2 cellular contexts compared by ENCODE assay signal in the genomic region with DNA sequence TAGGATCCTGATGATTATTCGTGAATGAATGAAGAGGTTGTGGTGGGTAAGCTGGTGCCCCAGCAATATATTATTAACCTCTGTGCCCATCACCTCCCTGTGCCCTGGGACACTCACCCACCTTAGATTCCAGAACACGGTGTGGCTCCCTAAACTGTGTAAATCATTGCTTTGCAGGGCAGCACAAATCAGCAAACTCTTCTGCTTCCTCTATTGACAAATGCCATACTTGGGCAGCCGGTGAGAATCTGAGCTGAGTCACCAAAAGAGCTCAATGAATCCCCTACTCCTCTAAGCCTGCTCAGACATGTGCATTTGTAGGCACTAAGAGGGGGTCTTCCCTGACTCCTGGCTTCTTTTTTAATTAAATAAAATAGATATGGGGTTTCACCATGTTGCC.
TF ChIP-seq lines count a peak whose summit lies in the region.

No MANE protein-coding gene starts in this region.

TF ChIP-seq in GM23338, 12 proteins besides CTCF, POLR2A, EP300 and RAD21 (continued from another document):
- TF ChIP-seq, protein P1, sequence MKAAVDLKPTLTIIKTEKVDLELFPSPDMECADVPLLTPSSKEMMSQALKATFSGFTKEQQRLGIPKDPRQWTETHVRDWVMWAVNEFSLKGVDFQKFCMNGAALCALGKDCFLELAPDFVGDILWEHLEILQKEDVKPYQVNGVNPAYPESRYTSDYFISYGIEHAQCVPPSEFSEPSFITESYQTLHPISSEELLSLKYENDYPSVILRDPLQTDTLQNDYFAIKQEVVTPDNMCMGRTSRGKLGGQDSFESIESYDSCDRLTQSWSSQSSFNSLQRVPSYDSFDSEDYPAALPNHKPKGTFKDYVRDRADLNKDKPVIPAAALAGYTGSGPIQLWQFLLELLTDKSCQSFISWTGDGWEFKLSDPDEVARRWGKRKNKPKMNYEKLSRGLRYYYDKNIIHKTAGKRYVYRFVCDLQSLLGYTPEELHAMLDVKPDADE (IDR thresholded peaks at IDR 0.05): no peak
- TF ChIP-seq, protein P2, sequence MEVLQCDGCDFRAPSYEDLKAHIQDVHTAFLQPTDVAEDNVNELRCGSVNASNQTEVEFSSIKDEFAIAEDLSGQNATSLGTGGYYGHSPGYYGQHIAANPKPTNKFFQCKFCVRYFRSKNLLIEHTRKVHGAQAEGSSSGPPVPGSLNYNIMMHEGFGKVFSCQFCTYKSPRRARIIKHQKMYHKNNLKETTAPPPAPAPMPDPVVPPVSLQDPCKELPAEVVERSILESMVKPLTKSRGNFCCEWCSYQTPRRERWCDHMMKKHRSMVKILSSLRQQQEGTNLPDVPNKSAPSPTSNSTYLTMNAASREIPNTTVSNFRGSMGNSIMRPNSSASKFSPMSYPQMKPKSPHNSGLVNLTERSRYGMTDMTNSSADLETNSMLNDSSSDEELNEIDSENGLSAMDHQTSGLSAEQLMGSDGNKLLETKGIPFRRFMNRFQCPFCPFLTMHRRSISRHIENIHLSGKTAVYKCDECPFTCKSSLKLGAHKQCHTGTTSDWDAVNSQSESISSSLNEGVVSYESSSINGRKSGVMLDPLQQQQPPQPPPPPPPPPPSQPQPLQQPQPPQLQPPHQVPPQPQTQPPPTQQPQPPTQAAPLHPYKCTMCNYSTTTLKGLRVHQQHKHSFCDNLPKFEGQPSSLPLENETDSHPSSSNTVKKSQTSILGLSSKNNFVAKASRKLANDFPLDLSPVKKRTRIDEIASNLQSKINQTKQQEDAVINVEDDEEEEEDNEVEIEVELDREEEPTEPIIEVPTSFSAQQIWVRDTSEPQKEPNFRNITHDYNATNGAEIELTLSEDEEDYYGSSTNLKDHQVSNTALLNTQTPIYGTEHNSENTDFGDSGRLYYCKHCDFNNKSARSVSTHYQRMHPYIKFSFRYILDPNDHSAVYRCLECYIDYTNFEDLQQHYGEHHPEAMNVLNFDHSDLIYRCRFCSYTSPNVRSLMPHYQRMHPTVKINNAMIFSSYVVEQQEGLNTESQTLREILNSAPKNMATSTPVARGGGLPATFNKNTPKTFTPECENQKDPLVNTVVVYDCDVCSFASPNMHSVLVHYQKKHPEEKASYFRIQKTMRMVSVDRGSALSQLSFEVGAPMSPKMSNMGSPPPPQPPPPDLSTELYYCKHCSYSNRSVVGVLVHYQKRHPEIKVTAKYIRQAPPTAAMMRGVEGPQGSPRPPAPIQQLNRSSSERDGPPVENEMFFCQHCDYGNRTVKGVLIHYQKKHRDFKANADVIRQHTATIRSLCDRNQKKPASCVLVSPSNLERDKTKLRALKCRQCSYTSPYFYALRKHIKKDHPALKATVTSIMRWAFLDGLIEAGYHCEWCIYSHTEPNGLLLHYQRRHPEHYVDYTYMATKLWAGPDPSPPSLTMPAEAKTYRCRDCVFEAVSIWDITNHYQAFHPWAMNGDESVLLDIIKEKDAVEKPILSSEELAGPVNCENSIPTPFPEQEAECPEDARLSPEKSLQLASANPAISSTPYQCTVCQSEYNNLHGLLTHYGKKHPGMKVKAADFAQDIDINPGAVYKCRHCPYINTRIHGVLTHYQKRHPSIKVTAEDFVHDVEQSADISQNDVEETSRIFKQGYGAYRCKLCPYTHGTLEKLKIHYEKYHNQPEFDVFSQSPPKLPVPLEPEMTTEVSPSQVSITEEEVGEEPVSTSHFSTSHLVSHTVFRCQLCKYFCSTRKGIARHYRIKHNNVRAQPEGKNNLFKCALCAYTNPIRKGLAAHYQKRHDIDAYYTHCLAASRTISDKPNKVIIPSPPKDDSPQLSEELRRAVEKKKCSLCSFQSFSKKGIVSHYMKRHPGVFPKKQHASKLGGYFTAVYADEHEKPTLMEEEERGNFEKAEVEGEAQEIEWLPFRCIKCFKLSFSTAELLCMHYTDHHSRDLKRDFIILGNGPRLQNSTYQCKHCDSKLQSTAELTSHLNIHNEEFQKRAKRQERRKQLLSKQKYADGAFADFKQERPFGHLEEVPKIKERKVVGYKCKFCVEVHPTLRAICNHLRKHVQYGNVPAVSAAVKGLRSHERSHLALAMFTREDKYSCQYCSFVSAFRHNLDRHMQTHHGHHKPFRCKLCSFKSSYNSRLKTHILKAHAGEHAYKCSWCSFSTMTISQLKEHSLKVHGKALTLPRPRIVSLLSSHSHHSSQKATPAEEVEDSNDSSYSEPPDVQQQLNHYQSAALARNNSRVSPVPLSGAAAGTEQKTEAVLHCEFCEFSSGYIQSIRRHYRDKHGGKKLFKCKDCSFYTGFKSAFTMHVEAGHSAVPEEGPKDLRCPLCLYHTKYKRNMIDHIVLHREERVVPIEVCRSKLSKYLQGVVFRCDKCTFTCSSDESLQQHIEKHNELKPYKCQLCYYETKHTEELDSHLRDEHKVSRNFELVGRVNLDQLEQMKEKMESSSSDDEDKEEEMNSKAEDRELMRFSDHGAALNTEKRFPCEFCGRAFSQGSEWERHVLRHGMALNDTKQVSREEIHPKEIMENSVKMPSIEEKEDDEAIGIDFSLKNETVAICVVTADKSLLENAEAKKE (CRISPR knock-in tag; IDR thresholded peaks at IDR 0.05): no peak
- TF ChIP-seq EZH2 (IDR thresholded peaks at IDR 0.05; ENCODE audit: low read depth, unreplicated experiment) (no peak), EZH2phosphoT487 (IDR thresholded peaks at IDR 0.05; ENCODE audit: unreplicated experiment) (no peak), ZNF114 (CRISPR knock-in tag; IDR thresholded peaks at IDR 0.05) (no peak), POLR2AphosphoS5 (IDR thresholded peaks at IDR 0.05; ENCODE audit: low read depth) (no peak), NANOG (IDR thresholded peaks at IDR 0.05; ENCODE audit: borderline replicate concordance) (no peak), JUNB (IDR thresholded peaks at IDR 0.05; ENCODE audit: unreplicated experiment) (no peak)
- TF ChIP-seq, protein P3, sequence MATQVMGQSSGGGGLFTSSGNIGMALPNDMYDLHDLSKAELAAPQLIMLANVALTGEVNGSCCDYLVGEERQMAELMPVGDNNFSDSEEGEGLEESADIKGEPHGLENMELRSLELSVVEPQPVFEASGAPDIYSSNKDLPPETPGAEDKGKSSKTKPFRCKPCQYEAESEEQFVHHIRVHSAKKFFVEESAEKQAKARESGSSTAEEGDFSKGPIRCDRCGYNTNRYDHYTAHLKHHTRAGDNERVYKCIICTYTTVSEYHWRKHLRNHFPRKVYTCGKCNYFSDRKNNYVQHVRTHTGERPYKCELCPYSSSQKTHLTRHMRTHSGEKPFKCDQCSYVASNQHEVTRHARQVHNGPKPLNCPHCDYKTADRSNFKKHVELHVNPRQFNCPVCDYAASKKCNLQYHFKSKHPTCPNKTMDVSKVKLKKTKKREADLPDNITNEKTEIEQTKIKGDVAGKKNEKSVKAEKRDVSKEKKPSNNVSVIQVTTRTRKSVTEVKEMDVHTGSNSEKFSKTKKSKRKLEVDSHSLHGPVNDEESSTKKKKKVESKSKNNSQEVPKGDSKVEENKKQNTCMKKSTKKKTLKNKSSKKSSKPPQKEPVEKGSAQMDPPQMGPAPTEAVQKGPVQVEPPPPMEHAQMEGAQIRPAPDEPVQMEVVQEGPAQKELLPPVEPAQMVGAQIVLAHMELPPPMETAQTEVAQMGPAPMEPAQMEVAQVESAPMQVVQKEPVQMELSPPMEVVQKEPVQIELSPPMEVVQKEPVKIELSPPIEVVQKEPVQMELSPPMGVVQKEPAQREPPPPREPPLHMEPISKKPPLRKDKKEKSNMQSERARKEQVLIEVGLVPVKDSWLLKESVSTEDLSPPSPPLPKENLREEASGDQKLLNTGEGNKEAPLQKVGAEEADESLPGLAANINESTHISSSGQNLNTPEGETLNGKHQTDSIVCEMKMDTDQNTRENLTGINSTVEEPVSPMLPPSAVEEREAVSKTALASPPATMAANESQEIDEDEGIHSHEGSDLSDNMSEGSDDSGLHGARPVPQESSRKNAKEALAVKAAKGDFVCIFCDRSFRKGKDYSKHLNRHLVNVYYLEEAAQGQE (IDR thresholded peaks at IDR 0.05; ENCODE audit: unreplicated experiment): no peak

TF ChIP-seq in WTC11, 78 proteins besides CTCF, POLR2A, EP300 and RAD21:
- TF ChIP-seq, protein P4, sequence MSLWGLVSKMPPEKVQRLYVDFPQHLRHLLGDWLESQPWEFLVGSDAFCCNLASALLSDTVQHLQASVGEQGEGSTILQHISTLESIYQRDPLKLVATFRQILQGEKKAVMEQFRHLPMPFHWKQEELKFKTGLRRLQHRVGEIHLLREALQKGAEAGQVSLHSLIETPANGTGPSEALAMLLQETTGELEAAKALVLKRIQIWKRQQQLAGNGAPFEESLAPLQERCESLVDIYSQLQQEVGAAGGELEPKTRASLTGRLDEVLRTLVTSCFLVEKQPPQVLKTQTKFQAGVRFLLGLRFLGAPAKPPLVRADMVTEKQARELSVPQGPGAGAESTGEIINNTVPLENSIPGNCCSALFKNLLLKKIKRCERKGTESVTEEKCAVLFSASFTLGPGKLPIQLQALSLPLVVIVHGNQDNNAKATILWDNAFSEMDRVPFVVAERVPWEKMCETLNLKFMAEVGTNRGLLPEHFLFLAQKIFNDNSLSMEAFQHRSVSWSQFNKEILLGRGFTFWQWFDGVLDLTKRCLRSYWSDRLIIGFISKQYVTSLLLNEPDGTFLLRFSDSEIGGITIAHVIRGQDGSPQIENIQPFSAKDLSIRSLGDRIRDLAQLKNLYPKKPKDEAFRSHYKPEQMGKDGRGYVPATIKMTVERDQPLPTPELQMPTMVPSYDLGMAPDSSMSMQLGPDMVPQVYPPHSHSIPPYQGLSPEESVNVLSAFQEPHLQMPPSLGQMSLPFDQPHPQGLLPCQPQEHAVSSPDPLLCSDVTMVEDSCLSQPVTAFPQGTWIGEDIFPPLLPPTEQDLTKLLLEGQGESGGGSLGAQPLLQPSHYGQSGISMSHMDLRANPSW (CRISPR knock-in tag; conservative IDR thresholded peaks at IDR 0.05; ENCODE audit: low read depth): no peak
- no peak for TF ChIP-seq ESRRA (CRISPR knock-in tag; IDR thresholded peaks at IDR 0.05; ENCODE audit: borderline replicate concordance)
- TF ChIP-seq, protein P5, sequence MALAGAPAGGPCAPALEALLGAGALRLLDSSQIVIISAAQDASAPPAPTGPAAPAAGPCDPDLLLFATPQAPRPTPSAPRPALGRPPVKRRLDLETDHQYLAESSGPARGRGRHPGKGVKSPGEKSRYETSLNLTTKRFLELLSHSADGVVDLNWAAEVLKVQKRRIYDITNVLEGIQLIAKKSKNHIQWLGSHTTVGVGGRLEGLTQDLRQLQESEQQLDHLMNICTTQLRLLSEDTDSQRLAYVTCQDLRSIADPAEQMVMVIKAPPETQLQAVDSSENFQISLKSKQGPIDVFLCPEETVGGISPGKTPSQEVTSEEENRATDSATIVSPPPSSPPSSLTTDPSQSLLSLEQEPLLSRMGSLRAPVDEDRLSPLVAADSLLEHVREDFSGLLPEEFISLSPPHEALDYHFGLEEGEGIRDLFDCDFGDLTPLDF (CRISPR knock-in tag; IDR thresholded peaks at IDR 0.05): no peak
